Comparison of ENCODE assay signal across 16 cellular contexts in the genomic region with DNA sequence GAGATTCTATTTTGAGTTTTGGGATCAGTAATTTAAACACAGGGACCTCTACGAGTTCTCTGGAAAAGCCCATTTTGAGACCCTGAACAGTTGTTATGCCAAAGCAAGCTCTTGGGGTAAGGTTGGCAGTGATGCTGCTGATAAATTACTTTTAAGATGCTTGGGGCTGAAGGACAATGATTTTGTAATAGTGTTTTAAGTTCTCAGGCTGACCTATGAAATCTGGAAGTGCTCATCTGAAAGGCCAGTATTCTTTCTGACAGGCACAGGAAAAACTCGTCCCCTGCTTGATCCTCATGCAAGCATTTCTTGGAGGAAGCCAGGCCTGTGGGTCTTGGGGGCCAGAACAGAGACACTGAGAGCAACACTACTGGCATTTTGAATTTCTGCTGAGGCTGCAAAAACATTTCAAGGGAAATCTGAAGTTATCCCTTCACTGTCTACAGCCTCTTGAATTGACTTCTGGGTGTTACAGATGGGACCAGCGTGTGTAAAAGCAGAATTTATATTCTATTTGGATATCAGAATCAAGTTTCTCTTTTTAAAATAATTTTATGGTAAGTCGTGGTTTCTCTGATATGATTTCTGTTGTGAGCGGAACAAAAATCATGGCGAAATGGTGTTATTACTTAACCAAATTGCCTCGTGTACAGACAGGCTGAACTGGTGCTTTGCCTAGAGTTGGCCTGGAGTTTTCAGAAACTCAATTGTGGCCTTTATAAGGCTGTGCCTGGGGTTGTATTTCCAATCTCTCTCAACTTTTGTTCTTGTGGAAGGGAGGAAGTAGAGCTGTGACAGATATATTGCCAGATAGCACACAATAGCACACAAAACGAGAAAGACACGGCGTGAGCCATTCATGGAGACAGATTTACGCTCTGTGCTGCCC.
DNase-seq lines count a peak whose midpoint lies in the region; ATAC-seq, FAIRE-seq and TF ChIP-seq lines count a peak whose summit lies in the region.
"Had no signal": no experiment of that assay in that cellular context is flagged by ENCODE, and none has a peak within 500 bp of the region (broad histone marks: within the 10 kb centered on the region; RNA-seq: fewer than 3 reads in every experiment).

No MANE protein-coding gene starts in this region.

- CTCF ChIA-PET in A549 (lab: Yijun Ruan, JAX) (interaction anchor here (1.1 to 1.7 kb wide), 4 partner anchors 8 to 35 kb away, joined by 3 read pairs; no protein-coding TSS in a partner anchor), IMR-90 (lab: Yijun Ruan, JAX) (no interaction called here)

- intact Hi-C loops in IMR-90 (cut with micrococcal nuclease) = no loop called here

- no peak overlapping the region for H3K4me2 ChIP-seq in A549
- no peak overlapping the region for H3K4me2 ChIP-seq in IMR-90 (ENCODE audit: low read depth, low read length)

- no peaks in the 10 kb centered on the region for H3K9me1 ChIP-seq in IMR-90 (ENCODE audit: insufficient read depth, low read length)

- H3K9me3 ChIP-seq in A549 (no peaks in the 10 kb centered on the region), IMR-90 (ENCODE audit: control insufficient read depth, insufficient read depth, low read length) (peaks cover 2% of the 10 kb centered on the region; the same call in 1 of the 2 replicates), endodermal cell (ENCODE audit: control insufficient read depth, low read length) (no peaks in the 10 kb centered on the region)
- H3K9me3 ChIP-seq: heart right ventricle, left lung, neutrophil, thoracic aorta had no signal

- H3K4me1 Mint-ChIP-seq in endodermal cell (peaks cover 36% of the 10 kb centered on the region), nephron progenitor cell (peaks cover 77% of the 10 kb centered on the region)
- H3K4me1 Mint-ChIP-seq: activated CD8-positive, alpha-beta memory T cell treated with anti-CD3 and anti-CD28 coated beads, Interleukin-2, amount 10 ng/mL, durations not matched to agents 7 days and 5 days had no signal

- dilution Hi-C loops in IMR-90 (cut with HindIII; ENCODE audit: low sequenced_read_pairs, unreplicated experiment) = no loop called here

- WGBS in A549 (ENCODE audit: missing lambda C conversion rate) = 67% methylated on average over 11 of the region's 11 CpGs
- WGBS in IMR-90 (ENCODE audit: extremely low coverage in 2 of 2, insufficient read length in 1 of 2), 2 experiments = 0% methylated on average over 1 of the region's 11 CpGs; no CpG with 5 or more reads in 1 of the 2 experiments
- 86 to 91% methylated on average over 5 to 11 of the region's 11 CpGs for WGBS in endodermal cell (ENCODE audit: insufficient coverage in 1 of 2, insufficient read length in 1 of 2), 2 experiments

- H3K4ac ChIP-seq in IMR-90 (ENCODE audit: low read depth, low read length) = no peak overlapping the region

- no peak overlapping the region for H2AFZ ChIP-seq in IMR-90 (replicated peaks; ENCODE audit: low read length, poor library complexity)

- H3K56ac ChIP-seq in IMR-90 (ENCODE audit: extremely low read depth, insufficient read depth, low read length) = no peak overlapping the region

- TF ChIP-seq POLR2A in A549 (IDR thresholded peaks at IDR 0.05; ENCODE audit: low read length) (no peak), IMR-90 (IDR thresholded peaks at IDR 0.05; ENCODE audit: low read depth, low read length) (no peak)

- H3K4me1 ChIP-seq in A549 = no peaks in the 10 kb centered on the region
- H3K4me1 ChIP-seq in IMR-90 (ENCODE audit: control insufficient read depth, insufficient read depth, low read length) = no peaks in the 10 kb centered on the region
- peaks cover 22% of the 10 kb centered on the region for H3K4me1 ChIP-seq in endodermal cell (ENCODE audit: control insufficient read depth, insufficient read depth, low read length)

- H3K36me3 Mint-ChIP-seq in endodermal cell (ENCODE audit: low read depth) = no peaks in the 10 kb centered on the region
- H3K36me3 Mint-ChIP-seq in nephron progenitor cell (ENCODE audit: low read depth) = no peaks in the 10 kb centered on the region
- H3K36me3 Mint-ChIP-seq: activated CD8-positive, alpha-beta memory T cell treated with anti-CD3 and anti-CD28 coated beads, Interleukin-2, amount 10 ng/mL, durations not matched to agents 7 days and 5 days; WTC11 had no signal

- H3K23ac ChIP-seq in IMR-90 (ENCODE audit: low read depth, low read length) = no peak overlapping the region

- in situ Hi-C loops in IMR-90 (cut with MboI; ENCODE audit: low sequenced_read_pairs) = no loop called here

- no peak overlapping the region for H3K14ac ChIP-seq in IMR-90 (replicated peaks; ENCODE audit: low read depth, low read length)

- H4K5ac ChIP-seq in IMR-90 (ENCODE audit: low read depth, low read length) = no peak overlapping the region

- DNase-seq in A549 (ENCODE audit: low read depth in 1 of 2, low spot score in 1 of 2) = no peak
- DNase-seq in IMR-90 = no peak
- no peak for DNase-seq in endodermal cell
- peak; percentile 38 for DNase-seq in nephron progenitor cell
- DNase-seq in NCI-H2227 treated with DMSO at 0.1 percent for 48 hours (lab: John Stamatoyannopoulos, UW) = no peak
- no peak for DNase-seq in NCI-H187 (lab: John Stamatoyannopoulos, UW)
- DNase-seq: activated CD8-positive, alpha-beta memory T cell treated with anti-CD3 and anti-CD28 coated beads, Interleukin-2, amount 10 ng/mL, durations not matched to agents 7 days and 5 days; activated naive CD4-positive, alpha-beta T cell treated with anti-CD3 and anti-CD28 coated beads for 36 hours; heart right ventricle; left lung had no signal

- H3K79me1 ChIP-seq in IMR-90 (ENCODE audit: low read depth in 1 of 2, low read length in 2 of 2) = no peaks in the 10 kb centered on the region

- H3K27me3 Mint-ChIP-seq in endodermal cell (ENCODE audit: insufficient read depth) (no peaks in the 10 kb centered on the region), nephron progenitor cell (ENCODE audit: low read depth, poor library complexity) (no peaks in the 10 kb centered on the region)
- H3K27me3 Mint-ChIP-seq: activated CD8-positive, alpha-beta memory T cell treated with anti-CD3 and anti-CD28 coated beads, Interleukin-2, amount 10 ng/mL, durations not matched to agents 7 days and 5 days had no signal

- no peak overlapping the region for H2AK5ac ChIP-seq in IMR-90 (ENCODE audit: low read depth, low read length)

- H2BK15ac ChIP-seq in IMR-90 (ENCODE audit: low read depth, low read length) = no peak overlapping the region

- no peak for TF ChIP-seq CTCF in A549 (IDR thresholded peaks at IDR 0.05)
- no peak for TF ChIP-seq CTCF in IMR-90 (conservative IDR thresholded peaks at IDR 0.05; ENCODE audit: low read depth, low read length)
- no peak for TF ChIP-seq CTCF in endodermal cell (conservative IDR thresholded peaks at IDR 0.05)
- TF ChIP-seq CTCF in nephron progenitor cell (IDR thresholded peaks at IDR 0.05) = no peak

- no peak overlapping the region for H4K8ac ChIP-seq in IMR-90 (ENCODE audit: low read depth in 2 of 2, low read length in 2 of 2)

- ATAC-seq in A549 (no peak), IMR-90 (ENCODE audit: low read depth) (no peak), GM18861 (IDR thresholded peaks at IDR 0.05; ENCODE audit: unreplicated experiment) (no peak), HG02642 (IDR thresholded peaks at IDR 0.05; ENCODE audit: poor library complexity, unreplicated experiment) (no peak)
- ATAC-seq: activated CD8-positive, alpha-beta memory T cell treated with anti-CD3 and anti-CD28 coated beads, Interleukin-2, amount 10 ng/mL, durations not matched to agents 7 days and 5 days; left lung; WTC11 had no signal

- H3K18ac ChIP-seq in IMR-90 (ENCODE audit: low read depth, low read length) = no peak overlapping the region

- H3K36me3 ChIP-seq in IMR-90 (ENCODE audit: control insufficient read depth, insufficient read depth, low read length) (no peaks in the 10 kb centered on the region), endodermal cell (ENCODE audit: control insufficient read depth, insufficient read depth, low read length) (no peaks in the 10 kb centered on the region)
- H3K36me3 ChIP-seq: heart right ventricle, left lung, neutrophil, thoracic aorta had no signal

- H3K9ac ChIP-seq in IMR-90 (ENCODE audit: low read depth, low read length) (no peak overlapping the region), endodermal cell (ENCODE audit: extremely low read depth, low read length, poor library complexity, severe bottlenecking) (no peak overlapping the region)

- no peaks in the 10 kb centered on the region for H4K20me1 ChIP-seq in IMR-90 (ENCODE audit: insufficient read depth, low read length)

- POLR2A ChIA-PET in A549 (lab: Yijun Ruan, JAX) (no interaction called here), IMR-90 (lab: Charles Lee; ENCODE audit: unreplicated experiment) (no interaction called here)

- no peak overlapping the region for H2AK9ac ChIP-seq in IMR-90 (replicated peaks; ENCODE audit: low read depth, low read length, poor library complexity)

- H3K27me3 ChIP-seq in IMR-90 (ENCODE audit: control insufficient read depth, insufficient read depth, low read length) (no peaks in the 10 kb centered on the region), endodermal cell (ENCODE audit: control insufficient read depth, insufficient read depth, low read length, poor library complexity, severe bottlenecking) (no peaks in the 10 kb centered on the region)
- H3K27me3 ChIP-seq: heart right ventricle, left lung, neutrophil had no signal

- H3K4me3 ChIP-seq in A549 = no peak overlapping the region
- H3K4me3 ChIP-seq in IMR-90 (ENCODE audit: insufficient read depth, low read depth, low read length) = no peak overlapping the region
- no peak overlapping the region for H3K4me3 ChIP-seq in endodermal cell (ENCODE audit: low read length)
- H3K4me3 ChIP-seq: heart right ventricle, left lung, thoracic aorta had no signal

- no peak overlapping the region for H3K4me3 Mint-ChIP-seq in endodermal cell
- H3K4me3 Mint-ChIP-seq in nephron progenitor cell = peak overlapping the region; percentile 15
- H3K4me3 Mint-ChIP-seq: activated CD8-positive, alpha-beta memory T cell treated with anti-CD3 and anti-CD28 coated beads, Interleukin-2, amount 10 ng/mL, durations not matched to agents 7 days and 5 days; activated naive CD4-positive, alpha-beta T cell treated with anti-CD3 and anti-CD28 coated beads for 36 hours; WTC11 had no signal

- TF ChIP-seq RAD21 in A549 (conservative IDR thresholded peaks at IDR 0.05 in 1 of 2, IDR thresholded peaks at IDR 0.05 in 1 of 2) = no peak
- TF ChIP-seq RAD21 in IMR-90 (IDR thresholded peaks at IDR 0.05; ENCODE audit: low read length) = no peak

- no peak overlapping the region for H4K91ac ChIP-seq in IMR-90 (ENCODE audit: insufficient read depth, low read depth, low read length)

- H3K27ac Mint-ChIP-seq in endodermal cell (no peak overlapping the region), nephron progenitor cell (peak overlapping the region; percentile 50)
- H3K27ac Mint-ChIP-seq: activated CD8-positive, alpha-beta memory T cell treated with anti-CD3 and anti-CD28 coated beads, Interleukin-2, amount 10 ng/mL, durations not matched to agents 7 days and 5 days; activated naive CD4-positive, alpha-beta T cell treated with anti-CD3 and anti-CD28 coated beads for 36 hours; WTC11 had no signal

- H2BK120ac ChIP-seq in IMR-90 (ENCODE audit: low read depth, low read length) = no peak overlapping the region

- TF ChIP-seq EP300 in A549 (IDR thresholded peaks at IDR 0.05) = no peak

- H2BK5ac ChIP-seq in IMR-90 (ENCODE audit: low read depth, low read length, poor library complexity, severe bottlenecking) = no peak overlapping the region

- H2BK20ac ChIP-seq in IMR-90 (ENCODE audit: low read depth, low read length) = no peak overlapping the region

- no peak overlapping the region for H3K27ac ChIP-seq in A549
- no peak overlapping the region for H3K27ac ChIP-seq in IMR-90 (ENCODE audit: insufficient read depth, low read length)
- H3K27ac ChIP-seq in endodermal cell (ENCODE audit: low read depth, low read length) = peak overlapping the region; percentile 36
- H3K27ac ChIP-seq: left lung, neutrophil, thoracic aorta had no signal

- H3K9me3 Mint-ChIP-seq in endodermal cell (no peaks in the 10 kb centered on the region), nephron progenitor cell (no peaks in the 10 kb centered on the region)
- H3K9me3 Mint-ChIP-seq: activated naive CD4-positive, alpha-beta T cell treated with anti-CD3 and anti-CD28 coated beads for 36 hours had no signal

- no peak for FAIRE-seq in A549 (lab: Jason Lieb, UNC)
- FAIRE-seq: bronchial epithelial cell had no signal

- BruUV-seq in IMR-90 (replicated peaks; lab: Mats Ljungman, UMichigan) = no TSS peak
